Comparison of ENCODE assay signal across 20 cellular contexts in genomic region chr17:58147930-58148434, GRCh38. TPM values are rescaled to one million over a fixed set of nuclear protein-coding genes. Genes with fewer than 3 reads are reported as not detected.
DNase-seq lines count a peak whose midpoint lies in the region; ATAC-seq and TF ChIP-seq lines count a peak whose summit lies in the region.
"Had no signal": no experiment of that assay in that cellular context is flagged by ENCODE, and none has a peak within 500 bp of the region (broad histone marks: within the 10 kb centered on the region; RNA-seq: fewer than 3 reads in every experiment).

Gene OR4D1 (plus strand): TSS chr17:58148384. CDS start chr17:58155154, 6,770 bp downstream.

- CTCF ChIA-PET in activated CD4-positive, alpha-beta T cell treated with anti-CD3 and anti-CD28 coated beads, Interleukin-2, amount 10 ng/mL, durations not matched to agents 7 days and 5 days (lab: Charles Lee) = no interaction called here

- POLR2A ChIA-PET in activated CD4-positive, alpha-beta T cell treated with anti-CD3 and anti-CD28 coated beads, Interleukin-2, amount 10 ng/mL, durations not matched to agents 7 days and 5 days (lab: Charles Lee) = no interaction called here

- DNase-seq in activated CD4-positive, alpha-beta T cell treated with anti-CD3 and anti-CD28 coated beads, Interleukin-2, amount 10 ng/mL, durations not matched to agents 7 days and 5 days = no peak
- DNase-seq in activated CD4-positive, alpha-beta T cell treated with anti-CD3 and anti-CD28 coated beads, Interleukin-2, amount 50 U/mL, for 4 hours = no peak
- DNase-seq in germinal center (ENCODE audit: low spot score) = no peak
- DNase-seq: AML-193; CD4-positive, alpha-beta T cell; CD8-positive, alpha-beta memory T cell; COR-L47; DMS 273 treated with DMSO at 0.1 percent for 48 hours; DMS153; DMS53; DMS79; DND-41; EL; GDM1 had no signal

- no peak within 1 kb of the TSS for H3K4me3 Mint-ChIP-seq in activated CD4-positive, alpha-beta T cell treated with anti-CD3 and anti-CD28 coated beads, Interleukin-2, amount 10 ng/mL, durations not matched to agents 7 days and 5 days
- H3K4me3 Mint-ChIP-seq: B cell; CD4-positive, alpha-beta T cell; CD8-positive, alpha-beta memory T cell had no signal

- peaks cover 64% of the 10 kb centered on the region for H3K27me3 Mint-ChIP-seq in activated CD4-positive, alpha-beta T cell treated with anti-CD3 and anti-CD28 coated beads, Interleukin-2, amount 10 ng/mL, durations not matched to agents 7 days and 5 days
- H3K27me3 Mint-ChIP-seq: CD4-positive, alpha-beta T cell had no signal

- TF ChIP-seq RAD21 in Ishikawa (IDR thresholded peaks at IDR 0.05; ENCODE audit: low read depth) = no peak

- peaks cover 27% of the 10 kb centered on the region for H3K36me3 Mint-ChIP-seq in activated CD4-positive, alpha-beta T cell treated with anti-CD3 and anti-CD28 coated beads, Interleukin-2, amount 10 ng/mL, durations not matched to agents 7 days and 5 days (ENCODE audit: low read depth)

- ATAC-seq in GM18907 (IDR thresholded peaks at IDR 0.05; ENCODE audit: unreplicated experiment) = no peak
- ATAC-seq: GM12878 had no signal

- H3K4me1 Mint-ChIP-seq in activated CD4-positive, alpha-beta T cell treated with anti-CD3 and anti-CD28 coated beads, Interleukin-2, amount 10 ng/mL, durations not matched to agents 7 days and 5 days = peaks cover 25% of the 10 kb centered on the region

- peaks cover 36% of the 10 kb centered on the region for H3K9me3 Mint-ChIP-seq in activated CD4-positive, alpha-beta T cell treated with anti-CD3 and anti-CD28 coated beads, Interleukin-2, amount 10 ng/mL, durations not matched to agents 7 days and 5 days

- TF ChIP-seq EP300 in Ishikawa (IDR thresholded peaks at IDR 0.05; ENCODE audit: borderline replicate concordance) = no peak

- H3K27ac Mint-ChIP-seq in activated CD4-positive, alpha-beta T cell treated with anti-CD3 and anti-CD28 coated beads, Interleukin-2, amount 10 ng/mL, durations not matched to agents 7 days and 5 days = peak within 1 kb of the TSS; percentile 50
- H3K27ac Mint-ChIP-seq: B cell had no signal

TF ChIP-seq in Ishikawa, 13 proteins besides CTCF, POLR2A, EP300 and RAD21:
- TF ChIP-seq MAX (IDR thresholded peaks at IDR 0.05) (no peak), REST (IDR thresholded peaks at IDR 0.05; ENCODE audit: low read depth) (peak; percentile 57), TEAD4 (IDR thresholded peaks at IDR 0.05) (no peak)
TF ChIP-seq in Ishikawa: peak in this region for 1.

RNA-seq across cellular contexts. Expression of gene OR4D1, which starts in this region (rescaled TPM):
- under 1 TPM; 0.54 to 0.77 TPM for total RNA-seq in activated CD4-positive, alpha-beta T cell treated with anti-CD3 and anti-CD28 coated beads, Interleukin-2, amount 10 ng/mL, durations not matched to agents 7 days and 5 days
- total RNA-seq: A172, B cell, G401, GM12878 had no signal
